Comparison of ENCODE assay signal across 25 cellular contexts in the genomic region with DNA sequence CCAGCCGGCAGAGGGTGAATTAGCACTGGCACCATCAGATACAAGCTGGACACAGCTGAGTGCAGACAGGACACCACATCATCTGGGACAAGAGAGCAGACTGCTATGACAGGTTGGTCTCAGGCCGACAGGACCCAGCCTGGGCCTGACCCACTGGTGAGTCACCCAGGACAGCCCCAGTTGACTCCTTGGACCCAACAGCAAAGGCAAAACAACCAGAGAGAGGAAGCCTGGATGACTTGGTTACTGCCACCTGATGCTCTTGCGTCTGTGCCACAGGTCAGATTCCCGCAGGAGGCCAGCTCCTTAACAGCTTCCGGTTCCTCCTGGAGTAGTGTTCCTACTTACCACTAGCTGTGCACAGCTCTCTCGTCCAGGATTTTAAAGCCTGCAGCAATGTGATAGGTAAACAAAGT. TPM values are rescaled to one million over a fixed set of nuclear protein-coding genes. Genes with fewer than 3 reads are reported as not detected.
A peak's percentile ranks its signal among the peaks of the same experiment; 100 is the strongest.
DNase-seq lines count a peak whose midpoint lies in the region; ATAC-seq, FAIRE-seq and TF ChIP-seq lines count a peak whose summit lies in the region.
"Had no signal": no experiment of that assay in that cellular context is flagged by ENCODE, and none has a peak within 500 bp of the region (broad histone marks: within the 10 kb centered on the region; RNA-seq: fewer than 3 reads in every experiment).

No MANE protein-coding gene starts in this region.

- H3K27ac ChIP-seq in A549 (peak overlapping the region in 1 of 2 experiments; percentile 37; a peak in 1 of 6 replicates), HEK293 (ENCODE audit: extremely low read depth, low read depth, low read length) (no peak overlapping the region)
- H3K27ac ChIP-seq: dorsolateral prefrontal cortex, hepatocyte, pancreas, PC-9 had no signal

- peak overlapping the region; percentile 41 for H3K27ac Mint-ChIP-seq in chondrocyte (ENCODE audit: unreplicated experiment)
- H3K27ac Mint-ChIP-seq: activated CD4-positive, alpha-beta memory T cell treated with anti-CD3 and anti-CD28 coated beads for 36 hours; CD14-positive monocyte; naive thymus-derived CD8-positive, alpha-beta T cell; T-helper 2 cell treated with Interferon-gamma antibody and Interleukin-4, amounts not matched to agents 5 μg/mL and 100 μg/mL, for 36 hours had no signal

- TF ChIP-seq EP300 in A549 (IDR thresholded peaks at IDR 0.05): no peak

- TF ChIP-seq RAD21 in A549 (conservative IDR thresholded peaks at IDR 0.05 in 1 of 2, IDR thresholded peaks at IDR 0.05 in 1 of 2): no peak

- CTCF ChIA-PET in A549 (lab: Yijun Ruan, JAX) (interaction anchor here (0.6 to 2.8 kb wide), 2 partner anchors 94 to 120 kb away, joined by 3 to 11 read pairs; no protein-coding TSS in a partner anchor), HEK293 (lab: Yijun Ruan, JAX) (interaction anchor here (0.5 to 1.6 kb wide), 4 partner anchors 13 to 355 kb away, joined by 3 to 11 read pairs (median 3); no protein-coding TSS in a partner anchor)

- WGBS in A549 (ENCODE audit: missing lambda C conversion rate): 56% methylated on average over 6 of the region's 6 CpGs

- H3K4me1 Mint-ChIP-seq in chondrocyte (ENCODE audit: low read depth): peaks cover 27% of the 10 kb centered on the region
- H3K4me1 Mint-ChIP-seq: CD14-positive monocyte; naive thymus-derived CD8-positive, alpha-beta T cell had no signal

- no peaks in the 10 kb centered on the region for H3K36me3 Mint-ChIP-seq in chondrocyte (ENCODE audit: low read depth)
- H3K36me3 Mint-ChIP-seq: activated CD4-positive, alpha-beta memory T cell treated with anti-CD3 and anti-CD28 coated beads for 36 hours; CD14-positive monocyte; naive thymus-derived CD8-positive, alpha-beta T cell had no signal

- TF ChIP-seq POLR2A in A549 (IDR thresholded peaks at IDR 0.05; ENCODE audit: low read length): no peak

- POLR2A ChIA-PET in A549 (lab: Yijun Ruan, JAX): no interaction called here
- POLR2A ChIA-PET in HEK293 (lab: Yijun Ruan, JAX): interaction anchor here (1.0 kb wide), 1 partner anchor 8 kb away, joined by 3 read pairs; no protein-coding TSS in a partner anchor

- H3K9me3 ChIP-seq in A549: no peaks in the 10 kb centered on the region
- no peaks in the 10 kb centered on the region for H3K9me3 ChIP-seq in HEK293 (ENCODE audit: control insufficient read depth, insufficient read depth, low read depth, low read length)
- H3K9me3 ChIP-seq: pancreas, thyroid gland had no signal

- H3K4me3 ChIP-seq in A549 (no peak overlapping the region), HEK293 (ENCODE audit: low read depth, low read length) (no peak overlapping the region)
- H3K4me3 ChIP-seq: dorsolateral prefrontal cortex, hepatocyte, pancreas, PC-9, thyroid gland had no signal

- ATAC-seq in A549 (peak; percentile 45 to 70; a peak in 4 of 6 replicates), GM19023 (IDR thresholded peaks at IDR 0.05; ENCODE audit: unreplicated experiment) (no peak), HG03139 (IDR thresholded peaks at IDR 0.05; ENCODE audit: unreplicated experiment) (no peak)
- ATAC-seq: naive thymus-derived CD8-positive, alpha-beta T cell had no signal

- no peaks in the 10 kb centered on the region for H3K4me1 ChIP-seq in A549
- H3K4me1 ChIP-seq in HEK293 (ENCODE audit: control insufficient read depth, insufficient read depth, low read length): no peaks in the 10 kb centered on the region
- H3K4me1 ChIP-seq: pancreas had no signal

- no peak for DNase-seq in A549 (ENCODE audit: low read depth in 1 of 2, low spot score in 1 of 2)
- no peak for DNase-seq in chondrocyte (ENCODE audit: low spot score)
- peak; percentile 9 for DNase-seq in myocyte (ENCODE audit: low read depth)
- no peak for DNase-seq in NCI-H1048 (lab: John Stamatoyannopoulos, UW)
- no peak for DNase-seq in NCI-H1105 treated with DMSO at 0.1 percent for 48 hours (lab: John Stamatoyannopoulos, UW)
- DNase-seq: activated CD4-positive, alpha-beta memory T cell treated with anti-CD3 and anti-CD28 coated beads for 36 hours; activated CD4-positive, CD25-positive, alpha-beta regulatory T cell; amniotic stem cell; caudate nucleus; DMS153; dorsolateral prefrontal cortex; GOT3; mammary epithelial cell; naive thymus-derived CD8-positive, alpha-beta T cell; pancreas; stimulated activated CD4-positive, alpha-beta T cell treated with anti-CD3 and anti-CD28 coated beads, Interleukin-2, amount 100 ng/mL, for 24 hours; stimulated activated naive CD4-positive, alpha-beta T cell treated with Interleukin-2 at 50 U/mL for 16 hours had no signal

- H3K36me3 ChIP-seq in HEK293 (ENCODE audit: control insufficient read depth in 2 of 2, insufficient read depth in 1 of 2, low read length in 2 of 2): no peaks in the 10 kb centered on the region
- H3K36me3 ChIP-seq: pancreas, thyroid gland had no signal

- no peak for TF ChIP-seq CTCF in A549 (IDR thresholded peaks at IDR 0.05)
- no peak for TF ChIP-seq CTCF in HEK293 (tag by site-specific recombination; IDR thresholded peaks at IDR 0.05)
- no peak for TF ChIP-seq CTCF in chondrocyte (IDR thresholded peaks at IDR 0.05)

- no peak for FAIRE-seq in A549 (lab: Jason Lieb, UNC)
- FAIRE-seq: pancreas had no signal

- H3K9me3 Mint-ChIP-seq in chondrocyte (ENCODE audit: low read depth): no peaks in the 10 kb centered on the region

- no peak overlapping the region for H3K4me2 ChIP-seq in A549
- H3K4me2 ChIP-seq: hepatocyte, PC-9 had no signal

- H3K4me3 Mint-ChIP-seq in chondrocyte (ENCODE audit: unreplicated experiment): no peak overlapping the region
- H3K4me3 Mint-ChIP-seq: activated CD4-positive, alpha-beta memory T cell treated with anti-CD3 and anti-CD28 coated beads for 36 hours; CD14-positive monocyte; naive thymus-derived CD8-positive, alpha-beta T cell; T-helper 2 cell treated with Interferon-gamma antibody and Interleukin-4, amounts not matched to agents 5 μg/mL and 100 μg/mL, for 36 hours had no signal

- H3K27me3 Mint-ChIP-seq in chondrocyte (ENCODE audit: low read depth): no peaks in the 10 kb centered on the region
- H3K27me3 Mint-ChIP-seq: activated CD4-positive, alpha-beta memory T cell treated with anti-CD3 and anti-CD28 coated beads for 36 hours; naive thymus-derived CD8-positive, alpha-beta T cell had no signal

TF ChIP-seq in A549, 52 proteins besides CTCF, POLR2A, EP300 and RAD21 (continues in another document):
- TF ChIP-seq MAFK (IDR thresholded peaks at IDR 0.05; ENCODE audit: partially characterized antibody) (no peak), RFX5 (IDR thresholded peaks at IDR 0.05) (no peak), NPAS2 (CRISPR knock-in tag; IDR thresholded peaks at IDR 0.05; ENCODE audit: borderline replicate concordance) (no peak)
- TF ChIP-seq, protein P1, sequence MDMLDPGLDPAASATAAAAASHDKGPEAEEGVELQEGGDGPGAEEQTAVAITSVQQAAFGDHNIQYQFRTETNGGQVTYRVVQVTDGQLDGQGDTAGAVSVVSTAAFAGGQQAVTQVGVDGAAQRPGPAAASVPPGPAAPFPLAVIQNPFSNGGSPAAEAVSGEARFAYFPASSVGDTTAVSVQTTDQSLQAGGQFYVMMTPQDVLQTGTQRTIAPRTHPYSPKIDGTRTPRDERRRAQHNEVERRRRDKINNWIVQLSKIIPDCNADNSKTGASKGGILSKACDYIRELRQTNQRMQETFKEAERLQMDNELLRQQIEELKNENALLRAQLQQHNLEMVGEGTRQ (IDR thresholded peaks at IDR 0.05): no peak

TF ChIP-seq in HEK293, 187 proteins besides CTCF, POLR2A, EP300 and RAD21:
- TF ChIP-seq FEZF1 (tag by site-specific recombination; IDR thresholded peaks at IDR 0.05) (no peak), ZNF132 (tag by site-specific recombination; IDR thresholded peaks at IDR 0.05; ENCODE audit: borderline replicate concordance) (no peak), SP7 (tag by site-specific recombination; IDR thresholded peaks at IDR 0.05) (no peak), ZNF341 (tag by site-specific recombination; IDR thresholded peaks at IDR 0.05; ENCODE audit: low read depth) (no peak), SCRT2 (tag by site-specific recombination; IDR thresholded peaks at IDR 0.05) (peak; percentile 66), ZNF394 (tag by site-specific recombination; IDR thresholded peaks at IDR 0.05; ENCODE audit: borderline replicate concordance) (no peak)
TF ChIP-seq in HEK293: peak in this region for 1.

RNA-seq across cellular contexts. Expression of a gene that starts 18.5 kb away (rescaled TPM):
- polyA plus RNA-seq in A549 (2011; rRNA removed): 46.5 and 57.2 TPM in 2 replicates
- 82.1 and 97.6 TPM in 2 replicates for polyA plus RNA-seq in A549 (2012; cell fraction: cytosol; rRNA removed)
- polyA plus RNA-seq in A549 (2012; cell fraction: nucleus; rRNA removed): 197 and 256 TPM in 2 replicates
- 58.1 to 90.6 TPM (median 62.5 TPM) in 3 replicates for polyA plus RNA-seq in A549 (2017; fragmentation: RNase III; extraction: RNeasy Plus Mini Kit Qiagen cat#74134 plus additional on column Dnase treatment)
- 31.6 and 37.0 TPM in 2 replicates for polyA minus RNA-seq in A549 (2011; rRNA and poly(A)+ RNA removed)
- total RNA-seq in chondrocyte: 523 to 556 TPM (median 539 TPM) in 3 replicates
- 11.9 and 12.5 TPM in 2 replicates for total RNA-seq in myocyte
- 296 TPM for polyA plus RNA-seq in myocyte (2012)
- total RNA-seq: activated CD4-positive, alpha-beta memory T cell treated with anti-CD3 and anti-CD28 coated beads for 36 hours; naive thymus-derived CD8-positive, alpha-beta T cell had no signal
- polyA plus RNA-seq: CD14-positive monocyte; naive thymus-derived CD8-positive, alpha-beta T cell had no signal

Comparison
In these comparisons a context has a peak if more than half of its experiments do, and no peak if none do; other contexts are left out.
1. ATAC-seq: peak in A549 (2 of 2); none in GM19023 (single experiment) and HG03139 (single experiment).
2. RNA of a gene that starts 18.5 kb away (total RNA-seq): 523 to 556 TPM in chondrocyte; 11.9 to 12.5 TPM in myocyte; every median in the first group is over 10 times any median in the second.